In the genomic region with DNA sequence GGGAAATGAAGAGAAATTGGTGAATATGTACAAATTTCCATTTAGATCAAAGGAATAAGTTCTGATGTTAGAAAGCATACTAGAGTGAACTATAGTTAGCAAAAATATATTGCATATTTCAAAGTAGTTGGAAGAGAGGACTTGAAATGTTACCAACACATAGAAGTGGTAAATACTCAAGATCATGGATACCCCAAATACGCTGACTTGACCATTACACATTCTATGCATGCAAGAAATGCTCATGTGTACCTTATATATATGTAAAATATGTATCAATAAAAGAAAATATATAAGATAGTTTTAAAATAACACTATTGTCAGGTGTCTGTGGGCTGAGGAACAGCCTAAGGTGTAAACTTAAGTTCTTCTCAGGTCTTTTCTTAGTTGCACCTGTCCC, we compare ENCODE assay signal across 1 cellular context.
TF ChIP-seq lines count a peak whose summit lies in the region.

No MANE protein-coding gene starts in this region.

TF ChIP-seq in HepG2, 621 proteins besides CTCF, POLR2A, EP300 and RAD21:
- peak; percentile 81 to 84 for TF ChIP-seq MAFK (conservative IDR thresholded peaks at IDR 0.05 in 1 of 2, IDR thresholded peaks at IDR 0.05 in 1 of 2; ENCODE audit: low read length in 2 of 2)
- no peak for TF ChIP-seq ZNF883 (CRISPR knock-in tag; IDR thresholded peaks at IDR 0.05; ENCODE audit: not compliant biosample characterization)
- no peak for TF ChIP-seq RBM39 (IDR thresholded peaks at IDR 0.05; ENCODE audit: low read depth, low read length, poor library complexity, severe bottlenecking)
- TF ChIP-seq MAFF (IDR thresholded peaks at IDR 0.05; ENCODE audit: low read depth, low read length), result peak; percentile 78
